Comparison of ENCODE assay signal across 35 cellular contexts in the genomic region with DNA sequence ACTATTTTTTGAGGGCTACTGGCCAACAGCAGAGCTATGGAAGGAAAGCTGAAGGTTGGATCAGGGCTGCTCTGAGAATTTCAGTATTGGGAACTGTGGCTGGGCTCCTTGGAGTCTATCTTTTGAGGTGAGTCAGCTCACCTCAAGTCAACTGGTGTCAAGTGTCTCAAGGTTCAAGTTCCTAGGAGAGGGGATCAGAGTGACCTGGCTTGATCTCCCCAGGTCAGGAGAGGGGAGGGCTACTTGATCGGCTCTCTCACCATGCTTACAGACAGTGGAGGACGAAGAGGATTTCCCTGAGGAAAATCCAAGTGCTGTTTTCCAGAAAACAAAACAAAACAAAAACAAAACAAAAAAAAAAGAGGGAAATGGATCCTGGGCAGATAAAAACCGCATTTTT.
"Had no signal": no experiment of that assay in that cellular context is flagged by ENCODE, and none has a peak within 500 bp of the region (broad histone marks: within the 10 kb centered on the region; RNA-seq: fewer than 3 reads in every experiment).

No MANE protein-coding gene starts in this region.

- H3K4me3 Mint-ChIP-seq: activated B cell treated with CpG ODN at 0.5 μM for 24 hours; activated CD4-positive, alpha-beta memory T cell treated with anti-CD3 and anti-CD28 coated beads for 36 hours; activated CD4-positive, alpha-beta T cell treated with anti-CD3 and anti-CD28 coated beads, Interleukin-2, amount 10 ng/mL, durations not matched to agents 24 days and 14 days; activated CD8-positive, alpha-beta T cell treated with anti-CD3 and anti-CD28 coated beads for 36 hours; activated naive CD4-positive, alpha-beta T cell treated with anti-CD3 and anti-CD28 coated beads for 36 hours; activated naive CD8-positive, alpha-beta T cell treated with anti-CD3 and anti-CD28 coated beads for 36 hours; activated T-cell treated with anti-CD3 and anti-CD28 coated beads, Interleukin-2, amount 50 U/mL, for 4 hours; activated T-cell treated with anti-CD3 and anti-CD28 coated beads, Interleukin-2, amount 50 U/mL, for 72 hours; activated T-helper 1 cell treated with anti-CD3 and anti-CD28 coated beads, Interleukin-12 subunit alpha, Interleukin-12 subunit beta, Interleukin-2, Interleukin-4 antibody, amounts not matched to agents 30 ng/mL and 10 ng/mL and 1 ng/mL, durations not matched to agents 14 hours and 24 hours and 36 hours; activated T-helper 17 cell treated with anti-CD3 and anti-CD28 coated beads, Interleukin-2, amount 50 U/mL, for 72 hours; T-helper 1 cell treated with Interleukin-12 subunit alpha and Interleukin-12 subunit beta and Interleukin-4 antibody, amounts not matched to agents 30 μg/mL and 1 μg/mL, for 36 hours; T-helper 2 cell treated with Interferon-gamma antibody and Interleukin-4, amounts not matched to agents 5 μg/mL and 100 μg/mL, for 36 hours had no signal

- H3K4me1 ChIP-seq: adrenal gland, body of pancreas, breast epithelium had no signal

- ATAC-seq: activated CD8-positive, alpha-beta T cell treated with anti-CD3 and anti-CD28 coated beads for 36 hours; activated naive CD4-positive, alpha-beta T cell treated with anti-CD3 and anti-CD28 coated beads, Interleukin-2, amount 50 U/mL, for 72 hours; activated T-cell treated with anti-CD3 and anti-CD28 coated beads, Interleukin-2, amount 50 U/mL, for 4 hours; activated T-cell treated with anti-CD3 and anti-CD28 coated beads, Interleukin-2, amount 50 U/mL, for 72 hours; activated T-helper 17 cell treated with anti-CD3 and anti-CD28 coated beads, Interleukin-2, amount 50 U/mL, for 72 hours; body of pancreas had no signal

- H3K4me3 ChIP-seq: adrenal gland, body of pancreas, breast epithelium had no signal

- H3K9me3 ChIP-seq: adrenal gland, body of pancreas, breast epithelium had no signal

- H3K36me3 Mint-ChIP-seq: activated CD4-positive, alpha-beta memory T cell treated with anti-CD3 and anti-CD28 coated beads for 36 hours; activated naive CD4-positive, alpha-beta T cell treated with anti-CD3 and anti-CD28 coated beads, Interleukin-2, amount 50 U/mL, for 72 hours; activated naive CD8-positive, alpha-beta T cell treated with anti-CD3 and anti-CD28 coated beads for 36 hours had no signal

- H3K27me3 ChIP-seq: adrenal gland, body of pancreas, brain microvascular endothelial cell, breast epithelium had no signal

- H3K27ac Mint-ChIP-seq: activated B cell treated with CpG ODN at 0.5 μM for 24 hours; activated CD4-positive, alpha-beta memory T cell treated with anti-CD3 and anti-CD28 coated beads for 36 hours; activated CD4-positive, alpha-beta T cell treated with anti-CD3 and anti-CD28 coated beads, Interleukin-2, amount 10 ng/mL, durations not matched to agents 24 days and 14 days; activated CD8-positive, alpha-beta T cell treated with anti-CD3 and anti-CD28 coated beads for 36 hours; activated naive CD4-positive, alpha-beta T cell treated with anti-CD3 and anti-CD28 coated beads for 36 hours; activated naive CD4-positive, alpha-beta T cell treated with anti-CD3 and anti-CD28 coated beads, Interleukin-2, amount 50 U/mL, for 72 hours; activated naive CD8-positive, alpha-beta T cell treated with anti-CD3 and anti-CD28 coated beads for 36 hours; activated T-cell treated with anti-CD3 and anti-CD28 coated beads, Interleukin-2, amount 50 U/mL, for 72 hours; activated T-helper 1 cell treated with anti-CD3 and anti-CD28 coated beads, Interleukin-12 subunit alpha, Interleukin-12 subunit beta, Interleukin-2, Interleukin-4 antibody, amounts not matched to agents 30 ng/mL and 10 ng/mL and 1 ng/mL, durations not matched to agents 14 hours and 24 hours and 36 hours; activated T-helper 17 cell treated with anti-CD3 and anti-CD28 coated beads, Interleukin-2, amount 50 U/mL, for 72 hours; T-helper 1 cell treated with Interleukin-12 subunit alpha and Interleukin-12 subunit beta and Interleukin-4 antibody, amounts not matched to agents 30 μg/mL and 1 μg/mL, for 36 hours; T-helper 2 cell treated with Interferon-gamma antibody and Interleukin-4, amounts not matched to agents 5 μg/mL and 100 μg/mL, for 36 hours had no signal

- H3K27ac ChIP-seq: adrenal gland, body of pancreas, brain microvascular endothelial cell, breast epithelium, VCaP had no signal

- DNase-seq: activated B cell treated with CpG ODN at 0.5 μM for 24 hours; activated CD4-positive, alpha-beta memory T cell treated with anti-CD3 and anti-CD28 coated beads for 36 hours; activated CD4-positive, alpha-beta T cell treated with anti-CD3 and anti-CD28 coated beads for 4 hours; activated CD4-positive, alpha-beta T cell treated with anti-CD3 and anti-CD28 coated beads, Interleukin-2, amount 10 ng/mL, durations not matched to agents 24 days and 14 days; activated CD4-positive, alpha-beta T cell treated with anti-CD3 and anti-CD28 coated beads, Interleukin-2, amount 50 U/mL, for 1 hour; activated CD4-positive, alpha-beta T cell treated with anti-CD3 and anti-CD28 coated beads, Interleukin-2, amount 50 U/mL, for 4 hours; activated CD4-positive, CD25-positive, alpha-beta regulatory T cell treated with anti-CD3 and anti-CD28 coated beads, Interleukin-2, amount 50 U/mL, for 72 hours; activated CD8-positive, alpha-beta memory T cell treated with anti-CD3 and anti-CD28 coated beads, Interleukin-2, amount 50 U/mL, for 4 hours; activated CD8-positive, alpha-beta T cell treated with anti-CD3 and anti-CD28 coated beads for 36 hours; activated effector memory CD4-positive, alpha-beta T cell treated with anti-CD3 and anti-CD28 coated beads, Interleukin-2, amount 50 U/mL, for 16 hours; activated gamma-delta T cell treated with Interleukin-2 at 50 U/mL for 16 hours; activated naive CD4-positive, alpha-beta T cell; activated naive CD4-positive, alpha-beta T cell treated with anti-CD3 and anti-CD28 coated beads for 36 hours; activated naive CD4-positive, alpha-beta T cell treated with anti-CD3 and anti-CD28 coated beads, Interleukin-2, amount 50 U/mL, for 16 hours; activated naive CD8-positive, alpha-beta T cell treated with anti-CD3 and anti-CD28 coated beads for 36 hours; activated T-cell treated with anti-CD3 and anti-CD28 coated beads for 4 hours; activated T-cell treated with anti-CD3 and anti-CD28 coated beads, Interleukin-2, amount 50 U/mL, for 1 hour; activated T-cell treated with anti-CD3 and anti-CD28 coated beads, Interleukin-2, amount 50 U/mL, for 4 hours; activated T-cell treated with anti-CD3 and anti-CD28 coated beads, Interleukin-2, amount 50 U/mL, for 72 hours; adrenal gland; amniotic stem cell; aorta; body of pancreas; brain microvascular endothelial cell; central memory CD4-positive, alpha-beta T cell; T-helper 1 cell; T-helper 2 cell; T-helper 9 cell had no signal

- H3K4me1 Mint-ChIP-seq: activated B cell treated with CpG ODN at 0.5 μM for 24 hours; activated CD4-positive, alpha-beta T cell treated with anti-CD3 and anti-CD28 coated beads, Interleukin-2, amount 10 ng/mL, durations not matched to agents 24 days and 14 days; activated naive CD8-positive, alpha-beta T cell treated with anti-CD3 and anti-CD28 coated beads for 36 hours; activated T-helper 17 cell treated with anti-CD3 and anti-CD28 coated beads, Interleukin-2, amount 50 U/mL, for 72 hours had no signal

- H3K36me3 ChIP-seq: adrenal gland, brain microvascular endothelial cell, breast epithelium had no signal

- H3K27me3 Mint-ChIP-seq: activated B cell treated with CpG ODN at 0.5 μM for 24 hours; activated CD4-positive, alpha-beta memory T cell treated with anti-CD3 and anti-CD28 coated beads for 36 hours; activated CD4-positive, alpha-beta T cell treated with anti-CD3 and anti-CD28 coated beads, Interleukin-2, amount 10 ng/mL, durations not matched to agents 24 days and 14 days; activated CD8-positive, alpha-beta T cell treated with anti-CD3 and anti-CD28 coated beads for 36 hours; activated T-helper 17 cell treated with anti-CD3 and anti-CD28 coated beads, Interleukin-2, amount 50 U/mL, for 72 hours had no signal

- H3K9me3 Mint-ChIP-seq: activated B cell treated with CpG ODN at 0.5 μM for 24 hours; activated CD4-positive, alpha-beta memory T cell treated with anti-CD3 and anti-CD28 coated beads for 36 hours; activated CD4-positive, alpha-beta T cell treated with anti-CD3 and anti-CD28 coated beads, Interleukin-2, amount 10 ng/mL, durations not matched to agents 24 days and 14 days; activated CD8-positive, alpha-beta T cell treated with anti-CD3 and anti-CD28 coated beads for 36 hours; activated naive CD4-positive, alpha-beta T cell treated with anti-CD3 and anti-CD28 coated beads for 36 hours; activated naive CD4-positive, alpha-beta T cell treated with anti-CD3 and anti-CD28 coated beads, Interleukin-2, amount 50 U/mL, for 72 hours; activated naive CD8-positive, alpha-beta T cell treated with anti-CD3 and anti-CD28 coated beads for 36 hours; activated T-cell treated with anti-CD3 and anti-CD28 coated beads, Interleukin-2, amount 50 U/mL, for 4 hours; activated T-cell treated with anti-CD3 and anti-CD28 coated beads, Interleukin-2, amount 50 U/mL, for 72 hours; activated T-helper 1 cell treated with anti-CD3 and anti-CD28 coated beads, Interleukin-12 subunit alpha, Interleukin-12 subunit beta, Interleukin-2, Interleukin-4 antibody, amounts not matched to agents 30 ng/mL and 10 ng/mL and 1 ng/mL, durations not matched to agents 14 hours and 24 hours and 36 hours; activated T-helper 17 cell treated with anti-CD3 and anti-CD28 coated beads, Interleukin-2, amount 50 U/mL, for 72 hours; T-helper 1 cell treated with Interleukin-12 subunit alpha and Interleukin-12 subunit beta and Interleukin-4 antibody, amounts not matched to agents 30 μg/mL and 1 μg/mL, for 36 hours; T-helper 2 cell treated with Interferon-gamma antibody and Interleukin-4, amounts not matched to agents 5 μg/mL and 100 μg/mL, for 36 hours had no signal
